In genomic region chr11:69638941-69639681, GRCh38 we compare ENCODE assay signal across 8 cellular contexts. TPM values are rescaled to one million over a fixed set of nuclear protein-coding genes. Genes with fewer than 3 reads are reported as not detected.
DNase-seq lines count a peak whose midpoint lies in the region; ATAC-seq, FAIRE-seq and TF ChIP-seq lines count a peak whose summit lies in the region.

No MANE protein-coding gene starts in this region.

- WGBS in small intestine, 3 donors = 1 to 2% (median 1%) methylated on average over 64 of the region's 64 CpGs

- ATAC-seq in HG03097 (IDR thresholded peaks at IDR 0.05; ENCODE audit: low FRiP score, unreplicated experiment) = no peak
- ATAC-seq in GM18909 (IDR thresholded peaks at IDR 0.05; ENCODE audit: poor library complexity, unreplicated experiment) = no peak

- H3K4me3 ChIP-seq in HUES48 (ENCODE audit: low read depth, low read length) (peak overlapping the region; percentile 87), Peyer's patch (peak overlapping the region in 3 of 4 donors; percentile 15 to 65 (median 50)), coronary artery (peak overlapping the region; percentile 83), kidney (ENCODE audit: low read length in 2 of 2) (peak overlapping the region in 1 of 2 donors; percentile 58), small intestine (ENCODE audit: low read depth in 1 of 2, low read length in 2 of 2) (peak overlapping the region; percentile 33 to 50)

- peak in 1 of 2 donors; percentile 21 for TF ChIP-seq POLR2A in Peyer's patch (IDR thresholded peaks at IDR 0.05)

- H3K27me3 ChIP-seq in HUES48 (ENCODE audit: control insufficient read depth, insufficient read depth, low read length) = peaks cover 34% of the 10 kb centered on the region
- no peaks in the 10 kb centered on the region for H3K27me3 ChIP-seq in Peyer's patch
- peaks cover 2 to 13% of the 10 kb centered on the region in 2 donors for H3K27me3 ChIP-seq in small intestine (ENCODE audit: control insufficient read depth in 2 of 2, insufficient read depth in 2 of 2, low read length in 2 of 2)

- TF ChIP-seq CTCF in Peyer's patch (IDR thresholded peaks at IDR 0.05) = no peak
- TF ChIP-seq CTCF in coronary artery (IDR thresholded peaks at IDR 0.05) = no peak
- TF ChIP-seq CTCF in kidney (IDR thresholded peaks at IDR 0.05; ENCODE audit: borderline replicate concordance, extremely low read depth, insufficient read depth) = no peak

- H3K4me1 ChIP-seq in HUES48 (ENCODE audit: control insufficient read depth, insufficient read depth, low read length) (peaks cover 12% of the 10 kb centered on the region), Peyer's patch (peaks cover 2 to 64% (median 39%) of the 10 kb centered on the region in 4 donors), kidney (ENCODE audit: control insufficient read depth in 1 of 2, insufficient read depth in 1 of 2, low read depth in 1 of 2, low read length in 2 of 2) (peaks cover 4 to 22% of the 10 kb centered on the region in 2 donors), small intestine (ENCODE audit: control insufficient read depth in 2 of 2, insufficient read depth in 1 of 2, low read depth in 1 of 2, low read length in 1 of 2) (peaks cover 2 to 16% of the 10 kb centered on the region in 2 donors)

- H3K9ac ChIP-seq in HUES48 (ENCODE audit: low read depth, low read length) = peak overlapping the region; percentile 77
- H3K9ac ChIP-seq in kidney (ENCODE audit: low read length in 2 of 2) = no peak overlapping the region

- peaks cover 6% of the 10 kb centered on the region for H3K36me3 ChIP-seq in HUES48 (ENCODE audit: control insufficient read depth, insufficient read depth, low read length)
- H3K36me3 ChIP-seq in Peyer's patch = no peaks in the 10 kb centered on the region
- no peaks in the 10 kb centered on the region for H3K36me3 ChIP-seq in kidney (ENCODE audit: control insufficient read depth in 1 of 2, insufficient read depth in 2 of 2, low read length in 2 of 2)
- no peaks in the 10 kb centered on the region for H3K36me3 ChIP-seq in small intestine (ENCODE audit: control insufficient read depth in 2 of 2, insufficient read depth in 2 of 2, low read length in 2 of 2)

- FAIRE-seq in kidney (lab: Jason Lieb, UNC) (no peak), small intestine (lab: Jason Lieb, UNC) (no peak)

- H3K27ac ChIP-seq in HUES48 (ENCODE audit: low read depth, low read length) (peak overlapping the region; percentile 92), Peyer's patch (peak overlapping the region in 3 of 4 donors; percentile 30 to 70 (median 42)), coronary artery (peak overlapping the region in 1 of 2 donors; percentile 86), kidney (ENCODE audit: low read depth in 2 of 2, low read length in 2 of 2) (peak overlapping the region in 1 of 2 donors; percentile 57), small intestine (ENCODE audit: low read depth in 1 of 2, low read length in 1 of 2) (peak overlapping the region; percentile 63 to 84)

- intact Hi-C loops in kidney (cut with DNase I) = no loop called here

- DNase-seq in DMS153 treated with DMSO at 0.1 percent for 48 hours (lab: John Stamatoyannopoulos, UW; ENCODE audit: unreplicated experiment) (peak; percentile 6), Peyer's patch (peak; percentile 53 to 93 (median 93)), coronary artery (ENCODE audit: low spot score) (peak; percentile 96), kidney (peak; percentile 95), small intestine (peak; percentile 93)

- H3K9me3 ChIP-seq in HUES48 (ENCODE audit: control insufficient read depth, insufficient read depth, low read length) (no peaks in the 10 kb centered on the region), Peyer's patch (no peaks in the 10 kb centered on the region), kidney (ENCODE audit: control insufficient read depth in 1 of 2, low read length in 2 of 2) (no peaks in the 10 kb centered on the region), small intestine (ENCODE audit: control insufficient read depth, low read depth) (no peaks in the 10 kb centered on the region)

RNA-seq across cellular contexts. Expression of gene CCND1, which starts 1.8 kb away (rescaled TPM):
- total RNA-seq in Peyer's patch (10 to 100 TPM; 13.5 to 46.6 (median 40.0) TPM), kidney (142 TPM)
- polyA plus RNA-seq in kidney (ENCODE audit: insufficient read depth, low read depth, low replicate concordance) (37.6 TPM), small intestine (10 to 100 TPM in 1 of 3 donors, 1 to 10 TPM in 2; 6.2 to 24.6 (median 6.7) TPM)

RNA-seq across cellular contexts. Expression of gene LTO1, which starts 36.0 kb away (rescaled TPM):
- total RNA-seq in Peyer's patch = 10 to 100 TPM; 22.1 to 50.3 (median 36.6) TPM
- 21.9 TPM for total RNA-seq in kidney
- 14.6 TPM for polyA plus RNA-seq in kidney (ENCODE audit: insufficient read depth, low read depth, low replicate concordance)
- polyA plus RNA-seq in small intestine = 10 to 100 TPM; 14.6 to 18.6 (median 16.8) TPM

Comparison
In these comparisons a context has a peak if more than half of its experiments do, and no peak if none do; other contexts are left out.
1. DNase-seq: peak in every context shown above with its lines; median percentile 96 in coronary artery; 95 in kidney; 93 in Peyer's patch; 93 in small intestine; 6 in DMS153 treated with DMSO at 0.1 percent for 48 hours.